ENCODE assay signal across 19 cellular contexts in the genomic region with DNA sequence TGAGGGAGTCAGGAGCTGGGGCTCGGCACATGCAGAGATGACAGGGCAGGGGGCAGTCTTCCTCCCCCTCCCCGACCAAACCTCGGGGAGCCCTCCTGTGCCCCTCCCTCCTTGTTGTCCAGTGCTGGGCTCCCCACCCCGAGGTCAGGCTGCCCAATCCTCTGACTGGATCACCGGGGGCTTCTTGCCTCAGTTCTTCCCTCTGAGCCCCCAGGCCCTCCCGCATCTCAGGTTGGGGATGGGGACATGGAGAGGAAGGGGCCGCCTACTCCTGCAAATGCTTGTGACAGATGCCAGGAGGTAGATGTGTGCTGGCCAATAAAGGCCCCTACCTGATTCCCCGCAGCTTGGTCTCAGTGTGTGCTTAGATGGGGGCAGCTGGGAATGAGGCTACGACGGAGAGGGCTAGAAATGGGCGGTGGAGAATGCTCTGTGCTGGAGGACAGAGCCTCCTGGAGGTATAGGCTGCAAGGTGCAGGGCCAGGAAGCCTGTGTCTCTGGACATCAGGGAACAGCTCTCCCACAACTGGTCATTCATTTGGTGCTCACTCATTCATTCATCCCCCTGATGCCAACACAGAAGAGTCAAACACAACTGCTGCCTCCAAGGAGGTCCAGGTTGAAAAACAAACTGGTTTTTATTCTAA. TPM values are rescaled to one million over a fixed set of nuclear protein-coding genes. Genes with fewer than 3 reads are reported as not detected.
DNase-seq lines count a peak whose midpoint lies in the region; ATAC-seq and TF ChIP-seq lines count a peak whose summit lies in the region.
"Had no signal": no experiment of that assay in that cellular context is flagged by ENCODE, and none has a peak within 500 bp of the region (broad histone marks: within the 10 kb centered on the region; RNA-seq: fewer than 3 reads in every experiment).

No MANE protein-coding gene starts in this region.

- H3K9ac ChIP-seq in smooth muscle cell (ENCODE audit: low read depth), result no peak overlapping the region
- H3K9ac ChIP-seq: parathyroid adenoma had no signal

- no peaks in the 10 kb centered on the region for H3K4me1 ChIP-seq in HEK293 (ENCODE audit: control insufficient read depth, insufficient read depth, low read length)
- H3K4me1 ChIP-seq in smooth muscle cell (ENCODE audit: low read depth), result no peaks in the 10 kb centered on the region
- H3K4me1 ChIP-seq: parathyroid adenoma had no signal

- H4K20me1 ChIP-seq in smooth muscle cell (ENCODE audit: low read depth), result no peaks in the 10 kb centered on the region

- H3K27me3 Mint-ChIP-seq in activated CD8-positive, alpha-beta T cell treated with anti-CD3 and anti-CD28 coated beads, Interleukin-2, amount 10 ng/mL, durations not matched to agents 7 days and 5 days (ENCODE audit: low read depth), result no peaks in the 10 kb centered on the region
- H3K27me3 Mint-ChIP-seq: brain had no signal

- H3K4me1 Mint-ChIP-seq in activated CD8-positive, alpha-beta T cell treated with anti-CD3 and anti-CD28 coated beads, Interleukin-2, amount 10 ng/mL, durations not matched to agents 7 days and 5 days (ENCODE audit: low read depth), result peaks cover 9% of the 10 kb centered on the region
- H3K4me1 Mint-ChIP-seq: brain had no signal

- H3F3A ChIP-seq in smooth muscle cell (ENCODE audit: low read depth), result no peaks in the 10 kb centered on the region

- no peak overlapping the region for H3K4me3 ChIP-seq in HEK293 (ENCODE audit: low read depth, low read length)
- no peak overlapping the region for H3K4me3 ChIP-seq in WERI-Rb-1 (ENCODE audit: low read depth, low read length)
- no peak overlapping the region for H3K4me3 ChIP-seq in smooth muscle cell
- H3K4me3 ChIP-seq: gastrocnemius medialis had no signal

- peaks cover 4% of the 10 kb centered on the region for H3K36me3 Mint-ChIP-seq in activated CD8-positive, alpha-beta T cell treated with anti-CD3 and anti-CD28 coated beads, Interleukin-2, amount 10 ng/mL, durations not matched to agents 7 days and 5 days (ENCODE audit: low read depth)

- H3K79me2 ChIP-seq in smooth muscle cell (ENCODE audit: low read depth), result no peaks in the 10 kb centered on the region
- H3K79me2 ChIP-seq: parathyroid adenoma had no signal

- H2AFZ ChIP-seq in smooth muscle cell (ENCODE audit: low read depth), result no peak overlapping the region
- H2AFZ ChIP-seq: parathyroid adenoma had no signal

- no peak overlapping the region for H3K4me3 Mint-ChIP-seq in activated CD8-positive, alpha-beta T cell treated with anti-CD3 and anti-CD28 coated beads, Interleukin-2, amount 10 ng/mL, durations not matched to agents 7 days and 5 days
- H3K4me3 Mint-ChIP-seq: brain had no signal

- ATAC-seq in activated CD8-positive, alpha-beta T cell treated with anti-CD3 and anti-CD28 coated beads, Interleukin-2, amount 10 ng/mL, durations not matched to agents 7 days and 5 days, result no peak
- ATAC-seq in HG03469 (IDR thresholded peaks at IDR 0.05; ENCODE audit: unreplicated experiment), result no peak
- ATAC-seq: gastrocnemius medialis had no signal

- peak overlapping the region; percentile 31; the same call in 1 of the 2 replicates for H3K27ac ChIP-seq in HEK293 (ENCODE audit: extremely low read depth, low read depth, low read length)
- H3K27ac ChIP-seq in WERI-Rb-1, result no peak overlapping the region
- H3K27ac ChIP-seq in smooth muscle cell (ENCODE audit: low read depth), result no peak overlapping the region
- H3K27ac ChIP-seq: gastrocnemius medialis, parathyroid adenoma had no signal

- no peaks in the 10 kb centered on the region for H3K9me3 Mint-ChIP-seq in activated CD8-positive, alpha-beta T cell treated with anti-CD3 and anti-CD28 coated beads, Interleukin-2, amount 10 ng/mL, durations not matched to agents 7 days and 5 days (ENCODE audit: insufficient read depth)

- 81% methylated on average over 11 of the region's 11 CpGs for WGBS in smooth muscle cell (ENCODE audit: low lambda C conversion rate)

- H3K9me3 ChIP-seq in HEK293 (ENCODE audit: control insufficient read depth, insufficient read depth, low read depth, low read length), result no peaks in the 10 kb centered on the region
- H3K9me3 ChIP-seq in WERI-Rb-1 (ENCODE audit: severe bottlenecking), result no peaks in the 10 kb centered on the region
- H3K9me3 ChIP-seq in smooth muscle cell (replicated peaks; ENCODE audit: low read depth), result no peaks in the 10 kb centered on the region
- H3K9me3 ChIP-seq: gastrocnemius medialis had no signal

- CTCF ChIA-PET in HEK293 (lab: Yijun Ruan, JAX), result no interaction called here
- CTCF ChIA-PET in activated CD8-positive, alpha-beta T cell treated with anti-CD3 and anti-CD28 coated beads, Interleukin-2, amount 10 ng/mL, durations not matched to agents 7 days and 5 days (lab: Charles Lee), result no interaction called here

- TF ChIP-seq CTCF in HEK293 (tag by site-specific recombination; IDR thresholded peaks at IDR 0.05), result no peak; the same call in 1 of the 2 replicates
- TF ChIP-seq CTCF in WERI-Rb-1 (IDR thresholded peaks at IDR 0.05; ENCODE audit: low read depth, low read length), result peak; percentile 40; the same call in 1 of the 2 replicates
- TF ChIP-seq CTCF in smooth muscle cell (IDR thresholded peaks at IDR 0.05; ENCODE audit: borderline replicate concordance, insufficient read depth, poor library complexity, severe bottlenecking), result no peak

- DNase-seq in AG20443 (ENCODE audit: low spot score), result peak; percentile 27
- DNase-seq in WERI-Rb-1, result no peak
- DNase-seq in iPS-NIHi7 (ENCODE audit: extremely low spot score), result peak; percentile 68
- DNase-seq in NCI-H1092 (lab: John Stamatoyannopoulos, UW), result no peak
- no peak for DNase-seq in activated CD8-positive, alpha-beta T cell treated with anti-CD3 and anti-CD28 coated beads, Interleukin-2, amount 10 ng/mL, durations not matched to agents 7 days and 5 days
- no peak for DNase-seq in smooth muscle cell (lab: John Stamatoyannopoulos, UW; ENCODE audit: unreplicated experiment)
- DNase-seq: activated gamma-delta T cell treated with Interleukin-2 at 50 U/mL for 16 hours; DMS79 treated with DMSO at 0.1 percent for 48 hours; effector memory CD4-positive, alpha-beta T cell; gastrocnemius medialis; NCI-H524 treated with DMSO at 0.1 percent for 48 hours; Right ventricle myocardium superior; stimulated activated CD4-positive, alpha-beta T cell treated with anti-CD3 and anti-CD28 coated beads, Interleukin-12 subunit alpha, Interleukin-12 subunit beta, amount 100 ng/mL, for 4 hours; substantia nigra had no signal

- H3K27me3 ChIP-seq in WERI-Rb-1 (ENCODE audit: insufficient read depth, low read depth, severe bottlenecking), result no peaks in the 10 kb centered on the region
- no peaks in the 10 kb centered on the region for H3K27me3 ChIP-seq in smooth muscle cell (ENCODE audit: low read depth)
- H3K27me3 ChIP-seq: gastrocnemius medialis had no signal

- POLR2A ChIA-PET in HEK293 (lab: Yijun Ruan, JAX), result no interaction called here
- POLR2A ChIA-PET in activated CD8-positive, alpha-beta T cell treated with anti-CD3 and anti-CD28 coated beads, Interleukin-2, amount 10 ng/mL, durations not matched to agents 7 days and 5 days (lab: Charles Lee), result interaction anchor here (0.6 to 0.7 kb wide), 2 partner anchors 38 to 1178 kb away, joined by 3 to 4 read pairs; no protein-coding TSS in a partner anchor

- no peak overlapping the region for H3K4me2 ChIP-seq in smooth muscle cell

- H3K36me3 ChIP-seq in HEK293 (ENCODE audit: control insufficient read depth in 2 of 2, insufficient read depth in 1 of 2, low read length in 2 of 2) (peaks cover 14 to 41% of the 10 kb centered on the region in 2 experiments; a peak in 2 of 3 replicates), WERI-Rb-1 (peaks cover 37% of the 10 kb centered on the region), smooth muscle cell (ENCODE audit: low read depth) (no peaks in the 10 kb centered on the region)

- no peak overlapping the region for H3K27ac Mint-ChIP-seq in activated CD8-positive, alpha-beta T cell treated with anti-CD3 and anti-CD28 coated beads, Interleukin-2, amount 10 ng/mL, durations not matched to agents 7 days and 5 days

TF ChIP-seq in HEK293, 187 proteins besides CTCF, POLR2A, EP300 and RAD21 (continues in another document):
- TF ChIP-seq ZNF2 (tag by site-specific recombination; IDR thresholded peaks at IDR 0.05) (peak; percentile 43; the same call in 1 of the 2 replicates), BCL11A (tag by site-specific recombination; IDR thresholded peaks at IDR 0.05; ENCODE audit: low read depth) (no peak), ZNF621 (tag by site-specific recombination; IDR thresholded peaks at IDR 0.05) (no peak), ZNF274 (IDR thresholded peaks at IDR 0.05; ENCODE audit: low read length) (no peak), ZNF274 (tag by site-specific recombination; IDR thresholded peaks at IDR 0.05; ENCODE audit: borderline replicate concordance) (no peak), SP7 (tag by site-specific recombination; IDR thresholded peaks at IDR 0.05) (no peak)
- TF ChIP-seq, protein P1, sequence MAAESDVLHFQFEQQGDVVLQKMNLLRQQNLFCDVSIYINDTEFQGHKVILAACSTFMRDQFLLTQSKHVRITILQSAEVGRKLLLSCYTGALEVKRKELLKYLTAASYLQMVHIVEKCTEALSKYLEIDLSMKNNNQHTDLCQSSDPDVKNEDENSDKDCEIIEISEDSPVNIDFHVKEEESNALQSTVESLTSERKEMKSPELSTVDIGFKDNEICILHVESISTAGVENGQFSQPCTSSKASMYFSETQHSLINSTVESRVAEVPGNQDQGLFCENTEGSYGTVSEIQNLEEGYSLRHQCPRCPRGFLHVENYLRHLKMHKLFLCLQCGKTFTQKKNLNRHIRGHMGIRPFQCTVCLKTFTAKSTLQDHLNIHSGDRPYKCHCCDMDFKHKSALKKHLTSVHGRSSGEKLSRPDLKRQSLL (tag by site-specific recombination; IDR thresholded peaks at IDR 0.05), result 0 out of 2 replicates have a peak, but pooled peaks have one; percentile 20

RNA-seq across cellular contexts. Expression of a gene that starts 8.4 kb away (rescaled TPM):
- total RNA-seq in activated CD8-positive, alpha-beta T cell treated with anti-CD3 and anti-CD28 coated beads, Interleukin-2, amount 10 ng/mL, durations not matched to agents 7 days and 5 days, result 10 to 100 TPM; 30.0 to 34.7 TPM
- 11.7 and 16.5 TPM in 2 replicates for total RNA-seq in smooth muscle cell
- 39.1 and 40.2 TPM in 2 replicates for polyA plus RNA-seq in smooth muscle cell

RNA-seq across cellular contexts. Expression of a gene that starts 8.7 kb away (rescaled TPM):
- 100 to 1,000 TPM; 323 to 326 TPM for total RNA-seq in activated CD8-positive, alpha-beta T cell treated with anti-CD3 and anti-CD28 coated beads, Interleukin-2, amount 10 ng/mL, durations not matched to agents 7 days and 5 days
- total RNA-seq in smooth muscle cell, result 146 and 197 TPM in 2 replicates
- polyA plus RNA-seq in smooth muscle cell, result 164 and 226 TPM in 2 replicates

RNA-seq across cellular contexts. Expression of a gene that starts 47.1 kb away (rescaled TPM):
- 10 to 100 TPM; 10.9 to 11.4 TPM for total RNA-seq in activated CD8-positive, alpha-beta T cell treated with anti-CD3 and anti-CD28 coated beads, Interleukin-2, amount 10 ng/mL, durations not matched to agents 7 days and 5 days
- total RNA-seq in smooth muscle cell, result 7.8 TPM in 2 replicates
- polyA plus RNA-seq in smooth muscle cell, result 31.7 and 35.8 TPM in 2 replicates

RNA-seq across cellular contexts. Expression of a gene that starts 53.7 kb away (rescaled TPM):
- not detected for total RNA-seq in activated CD8-positive, alpha-beta T cell treated with anti-CD3 and anti-CD28 coated beads, Interleukin-2, amount 10 ng/mL, durations not matched to agents 7 days and 5 days
- total RNA-seq in smooth muscle cell, result 1.1 and 1.9 TPM in 2 replicates
- 2.7 and 3.9 TPM in 2 replicates for polyA plus RNA-seq in smooth muscle cell
- total RNA-seq: activated CD8-positive, alpha-beta memory T cell treated with anti-CD3 and anti-CD28 coated beads for 36 hours had no signal

RNA-seq across cellular contexts. Expression of a gene that starts 56.1 kb away (rescaled TPM):
- total RNA-seq in activated CD8-positive, alpha-beta T cell treated with anti-CD3 and anti-CD28 coated beads, Interleukin-2, amount 10 ng/mL, durations not matched to agents 7 days and 5 days, result 1 to 10 TPM; 1.4 to 1.6 TPM
- not detected in 2 replicates for total RNA-seq in smooth muscle cell
- not detected in 2 replicates for polyA plus RNA-seq in smooth muscle cell

Comparison
In these comparisons a context has a peak if more than half of its experiments do, and no peak if none do; other contexts are left out.
1. DNase-seq: peak in AG20443 (single experiment) and iPS-NIHi7 (single experiment); none in WERI-Rb-1 (single experiment), NCI-H1092 (single experiment), activated CD8-positive, alpha-beta T cell treated with anti-CD3 and anti-CD28 coated beads, Interleukin-2, amount 10 ng/mL, durations not matched to agents 7 days and 5 days (single experiment) and smooth muscle cell (single experiment).